27 cellular contexts compared by ENCODE assay signal in genomic region chr2:85708641-85709040, GRCh38. TPM values are rescaled to one million over a fixed set of nuclear protein-coding genes. Genes with fewer than 3 reads are reported as not detected.
DNase-seq lines count a peak whose midpoint lies in the region; ATAC-seq and TF ChIP-seq lines count a peak whose summit lies in the region.
"Had no signal": no experiment of that assay in that cellular context is flagged by ENCODE, and none has a peak within 500 bp of the region (broad histone marks: within the 10 kb centered on the region; RNA-seq: fewer than 3 reads in every experiment).

No MANE protein-coding gene starts in this region.

- peak in 2 of 4 donors; percentile 47 to 77 for TF ChIP-seq EP300 in sigmoid colon (IDR thresholded peaks at IDR 0.05)
- TF ChIP-seq EP300 in upper lobe of left lung (IDR thresholded peaks at IDR 0.05): peak; percentile 99 to 100 (median 100)

- WGBS in heart left ventricle, 4 donors: 43 to 62% (median 53%) methylated on average over 1 of the region's 1 CpG
- WGBS in esophagus squamous epithelium, 2 donors: 15 to 57% methylated on average over 1 of the region's 1 CpG
- 59 to 82% methylated on average over 1 of the region's 1 CpG for WGBS in sigmoid colon, 2 donors
- 35 to 50% methylated on average over 1 of the region's 1 CpG for WGBS in upper lobe of left lung, 2 donors

- no peaks in the 10 kb centered on the region for H3K27me3 ChIP-seq in heart left ventricle
- H3K27me3 ChIP-seq in esophagus squamous epithelium: no peaks in the 10 kb centered on the region
- H3K27me3 ChIP-seq in sigmoid colon: no peaks in the 10 kb centered on the region
- H3K27me3 ChIP-seq in upper lobe of left lung: no peaks in the 10 kb centered on the region

- no peak for DNase-seq in heart left ventricle
- no peak for DNase-seq in left cardiac atrium
- no peak for DNase-seq in esophagus squamous epithelium (lab: John Stamatoyannopoulos, UW)
- DNase-seq in sigmoid colon: no peak
- peak in 1 of 2 donors; percentile 58 for DNase-seq in upper lobe of left lung
- no peak for DNase-seq in KG1 (lab: John Stamatoyannopoulos, UW)
- no peak for DNase-seq in DMS153 (lab: John Stamatoyannopoulos, UW)
- DNase-seq: activated CD8-positive, alpha-beta T cell treated with anti-CD3 and anti-CD28 coated beads, Interleukin-2, amount 10 ng/mL, durations not matched to agents 7 days and 5 days; activated gamma-delta T cell treated with Interleukin-2 at 50 U/mL for 16 hours; activated naive CD8-positive, alpha-beta T cell treated with anti-CD3 and anti-CD28 coated beads, Interleukin-2, amount 50 U/mL, for 24 hours; DMS53; effector memory CD4-positive, alpha-beta T cell; foreskin melanocyte; GDM1; NCI-H1694 treated with DMSO at 0.1 percent for 48 hours; NCI-H2171; NCI-H524; stimulated activated CD4-positive, alpha-beta T cell treated with anti-CD3 and anti-CD28 coated beads, Interleukin-4, amount 100 ng/mL, for 1 hour; T-helper 2 cell had no signal

- H3K36me3 ChIP-seq in heart left ventricle (no peaks in the 10 kb centered on the region), esophagus squamous epithelium (no peaks in the 10 kb centered on the region), sigmoid colon (no peaks in the 10 kb centered on the region), upper lobe of left lung (no peaks in the 10 kb centered on the region)
- H3K36me3 ChIP-seq: prostate gland had no signal

- peaks cover 5 to 95% (median 55%) of the 10 kb centered on the region in 12 donors for H3K4me1 ChIP-seq in heart left ventricle
- H3K4me1 ChIP-seq in esophagus squamous epithelium: peaks cover 21 to 73% (median 30%) of the 10 kb centered on the region in 3 donors
- H3K4me1 ChIP-seq in sigmoid colon: peaks cover 0 to 12% (median 5%) of the 10 kb centered on the region in 4 donors
- peaks cover 83 to 96% (median 90%) of the 10 kb centered on the region in 4 donors for H3K4me1 ChIP-seq in upper lobe of left lung

- H3K27ac ChIP-seq in heart left ventricle (peak overlapping the region; percentile 81 to 97 (median 90)), esophagus squamous epithelium (peak overlapping the region in 3 of 4 donors; percentile 51 to 80 (median 70)), sigmoid colon (peak overlapping the region in 3 of 4 donors; percentile 22 to 50 (median 44)), upper lobe of left lung (peak overlapping the region; percentile 94 to 98 (median 96))
- H3K27ac ChIP-seq: KMS-11 had no signal

- H3K9me3 ChIP-seq in heart left ventricle (no peaks in the 10 kb centered on the region), esophagus squamous epithelium (no peaks in the 10 kb centered on the region), sigmoid colon (no peaks in the 10 kb centered on the region), upper lobe of left lung (no peaks in the 10 kb centered on the region)
- H3K9me3 ChIP-seq: prostate gland had no signal

- no peak overlapping the region for H3K4me3 ChIP-seq in heart left ventricle
- H3K4me3 ChIP-seq in esophagus squamous epithelium: no peak overlapping the region
- H3K4me3 ChIP-seq in sigmoid colon: no peak overlapping the region
- H3K4me3 ChIP-seq in upper lobe of left lung: no peak overlapping the region
- H3K4me3 ChIP-seq: GM23338, prostate gland had no signal

- no peak for TF ChIP-seq CTCF in heart left ventricle (IDR thresholded peaks at IDR 0.05)
- no peak for TF ChIP-seq CTCF in esophagus squamous epithelium (IDR thresholded peaks at IDR 0.05)
- TF ChIP-seq CTCF in sigmoid colon (IDR thresholded peaks at IDR 0.05): no peak
- peak in 1 of 6 experiments; percentile 20 for TF ChIP-seq CTCF in upper lobe of left lung (IDR thresholded peaks at IDR 0.05)

- TF ChIP-seq POLR2A in heart left ventricle (IDR thresholded peaks at IDR 0.05) (no peak), esophagus squamous epithelium (IDR thresholded peaks at IDR 0.05) (no peak), sigmoid colon (IDR thresholded peaks at IDR 0.05) (no peak), upper lobe of left lung (IDR thresholded peaks at IDR 0.05) (peak in 1 of 4 donors; percentile 17)

- ATAC-seq in heart left ventricle: peak in 2 of 4 donors; percentile 4 to 19
- no peak for ATAC-seq in left cardiac atrium
- peak in 1 of 2 donors; percentile 2 for ATAC-seq in upper lobe of left lung (ENCODE audit: low FRiP score in 2 of 2)
- ATAC-seq in HG03196 (IDR thresholded peaks at IDR 0.05; ENCODE audit: unreplicated experiment): no peak
- ATAC-seq: activated CD8-positive, alpha-beta T cell treated with anti-CD3 and anti-CD28 coated beads, Interleukin-2, amount 10 ng/mL, durations not matched to agents 7 days and 5 days; activated naive CD8-positive, alpha-beta T cell treated with anti-CD3 and anti-CD28 coated beads, Interleukin-2, amount 50 U/mL, for 24 hours; GM23338; stimulated activated memory B cell treated with anti-CD40 and anti-IgM and Interleukin-4, amounts not matched to agents 10 μg/mL and 1 μg/mL and 100 μg/mL, for 72 hours had no signal

- intact Hi-C loops in heart left ventricle (cut with DNase I): loop anchor here in 6 of 10 donors (5.0 to 10.0 kb wide), 4 partner anchors 46 to 71 kb away; no protein-coding TSS in a partner anchor
- intact Hi-C loops in left cardiac atrium (cut with DNase I): loop anchor here (5.0 to 10.0 kb wide), 2 partner anchors 54 to 71 kb away; no protein-coding TSS in a partner anchor
- intact Hi-C loops in esophagus squamous epithelium (cut with DNase I): no loop called here
- intact Hi-C loops in sigmoid colon (cut with DNase I): loop anchor here (5.0 kb wide), 1 partner anchor 71 kb away; no protein-coding TSS in a partner anchor

RNA-seq across cellular contexts. Expression of gene GNLY, which starts 14.5 kb away (rescaled TPM):
- 10 to 100 TPM in 1 of 9 donors, 1 to 10 TPM in 4, under 1 TPM in 2, not detected in 2; 0.29 to 47.1 (median 2.1) TPM for total RNA-seq in heart left ventricle
- polyA plus RNA-seq in heart left ventricle: 1 to 10 TPM; 1.3 to 2.3 TPM
- 1 to 10 TPM in 1 of 2 donors, under 1 TPM in 1; 0.52 to 2.8 TPM for total RNA-seq in left cardiac atrium
- total RNA-seq in esophagus squamous epithelium: 1 to 10 TPM in 3 of 4 donors, under 1 TPM in 1; 0.76 to 6.1 (median 2.1) TPM
- 1 to 10 TPM in 1 of 4 donors, not detected in 3; 1.6 TPM for total RNA-seq in sigmoid colon
- 10 to 100 TPM in 1 of 3 donors, 1 to 10 TPM in 2; 2.4 to 13.9 (median 4.2) TPM for polyA plus RNA-seq in sigmoid colon
- 10 to 100 TPM; 12.2 to 24.7 (median 21.0) TPM for total RNA-seq in upper lobe of left lung
- total RNA-seq: GM23338, HT1080, RPMI7951, SK-MEL-5 had no signal
- polyA plus RNA-seq: GM23338 had no signal

RNA-seq across cellular contexts. Expression of gene SFTPB, which starts 40.6 kb away (rescaled TPM):
- total RNA-seq in heart left ventricle (under 1 TPM in 1 of 9 donors, not detected in 8; 0.23 TPM), left cardiac atrium (under 1 TPM; 0.12 to 0.44 TPM), esophagus squamous epithelium (not detected), sigmoid colon (not detected), upper lobe of left lung (over 10,000 TPM; 10,501 to 67,270 (median 33,394) TPM)
- polyA plus RNA-seq in heart left ventricle (under 1 TPM in 1 of 2 donors, not detected in 1; 0.83 TPM), sigmoid colon (10 to 100 TPM in 1 of 3 donors, under 1 TPM in 1, not detected in 1; 0.57 to 23.4 TPM)
- total RNA-seq: activated CD8-positive, alpha-beta T cell treated with anti-CD3 and anti-CD28 coated beads, Interleukin-2, amount 10 ng/mL, durations not matched to agents 7 days and 5 days; GM23338; HT1080; RPMI7951; SK-MEL-5 had no signal

RNA-seq across cellular contexts. Expression of gene ATOH8, which starts 45.1 kb away (rescaled TPM):
- 100 to 1,000 TPM in 1 of 9 donors, 10 to 100 TPM in 8; 11.8 to 103 (median 18.5) TPM for total RNA-seq in heart left ventricle
- polyA plus RNA-seq in heart left ventricle: 10 to 100 TPM; 22.9 to 37.9 TPM
- total RNA-seq in left cardiac atrium: 10 to 100 TPM; 23.4 to 29.1 TPM
- 10 to 100 TPM in 2 of 4 donors, 1 to 10 TPM in 2; 2.0 to 24.6 (median 7.6) TPM for total RNA-seq in esophagus squamous epithelium
- total RNA-seq in sigmoid colon: 10 to 100 TPM; 12.4 to 20.6 (median 18.1) TPM
- 1 to 10 TPM; 1.6 to 9.4 (median 6.6) TPM for polyA plus RNA-seq in sigmoid colon
- total RNA-seq in upper lobe of left lung: 100 to 1,000 TPM in 2 of 6 donors, 10 to 100 TPM in 4; 60.2 to 121 (median 85.1) TPM

Comparison
In these comparisons a context has a peak if more than half of its experiments do, and no peak if none do; other contexts are left out.
1. H3K27ac ChIP-seq: peak in every context shown above with its lines; median percentile 96 in upper lobe of left lung; 90 in heart left ventricle; 70 in esophagus squamous epithelium; 44 in sigmoid colon.
2. RNA of gene SFTPB, which starts 40.6 kb away (total RNA-seq): 10,501 to 67,270 TPM in upper lobe of left lung; 0.12 to 0.44 TPM in left cardiac atrium, 0.23 TPM in heart left ventricle, not detected in esophagus squamous epithelium and not detected in sigmoid colon; every median in the first group is over 1,000 times any median in the second.